ENCODE assay signal across 13 cellular contexts in genomic region chr4:16717266-16717970, GRCh38.
"Had no signal": no experiment of that assay in that cellular context is flagged by ENCODE, and none has a peak within 500 bp of the region (broad histone marks: within the 10 kb centered on the region; RNA-seq: fewer than 3 reads in every experiment).

No MANE protein-coding gene starts in this region.

- H2AFZ ChIP-seq: parathyroid adenoma had no signal

- ATAC-seq: left cardiac atrium, lower lobe of right lung had no signal

- H3K36me3 ChIP-seq: adrenal gland, lower lobe of right lung, stomach had no signal

- H3K27me3 ChIP-seq: adrenal gland, stomach had no signal

- H3K4me3 ChIP-seq: adrenal gland, lower lobe of right lung, skin epidermis, stomach had no signal

- H3K9me3 ChIP-seq: adrenal gland, lower lobe of right lung, stomach had no signal

- H3K9ac ChIP-seq: parathyroid adenoma had no signal

- H3K27ac ChIP-seq: adrenal gland, lower lobe of right lung, parathyroid adenoma, skin epidermis, stomach had no signal

- H3K4me1 ChIP-seq: lower lobe of right lung, parathyroid adenoma had no signal

- DNase-seq: activated CD4-positive, alpha-beta T cell treated with anti-CD3 and anti-CD28 coated beads for 1 hour; activated CD4-positive, alpha-beta T cell treated with anti-CD3 and anti-CD28 coated beads, Interleukin-2, amount 50 U/mL, for 48 hours; activated CD8-positive, alpha-beta memory T cell treated with anti-CD3 and anti-CD28 coated beads, Interleukin-2, amount 50 U/mL, for 4 hours; activated naive CD4-positive, alpha-beta T cell treated with anti-CD3 and anti-CD28 coated beads for 36 hours; adrenal gland; hypothalamus; immature natural killer cell; left cardiac atrium; lower lobe of right lung; naive B cell; stomach had no signal
